Comparison of ENCODE assay signal across 1 cellular context in genomic region chr2:241073166-241074064, GRCh38.
TF ChIP-seq lines count a peak whose summit lies in the region.

No MANE protein-coding gene starts in this region.

TF ChIP-seq in K562, 482 proteins besides CTCF, POLR2A, EP300 and RAD21:
- TF ChIP-seq ZNF384 (IDR thresholded peaks at IDR 0.05; ENCODE audit: low read depth, low read length) (no peak), POLR2G (IDR thresholded peaks at IDR 0.05; ENCODE audit: low read depth, low read length) (0 out of 2 replicates have a peak, but pooled peaks have one; percentile 11), ZNF583 (CRISPR knock-in tag; IDR thresholded peaks at IDR 0.05) (no peak)
TF ChIP-seq in K562: peak in this region for 1.
